1 cellular context compared by ENCODE assay signal in genomic region chr12:121819212-121819949, GRCh38.
TF ChIP-seq lines count a peak whose summit lies in the region.

No MANE protein-coding gene starts in this region.

TF ChIP-seq in K562, 482 proteins besides CTCF, POLR2A, EP300 and RAD21:
- TF ChIP-seq BRF1 (IDR thresholded peaks at IDR 0.05; ENCODE audit: borderline replicate concordance, extremely low read depth, insufficient read length) (no peak), CCNT2 (IDR thresholded peaks at IDR 0.05; ENCODE audit: borderline replicate concordance, extremely low read depth, insufficient read length, low read depth, low read length) (no peak), SETDB1 (IDR thresholded peaks at IDR 0.05; ENCODE audit: low read length) (no peak), MBD1 (CRISPR knock-in tag; IDR thresholded peaks at IDR 0.05) (no peak), POLR2G (IDR thresholded peaks at IDR 0.05; ENCODE audit: low read depth, low read length) (peak; percentile 48; the same call in 1 of the 2 replicates), ZNF354B (CRISPR knock-in tag; IDR thresholded peaks at IDR 0.05) (no peak), HMGXB4 (CRISPR knock-in tag; IDR thresholded peaks at IDR 0.05) (no peak), XRCC3 (IDR thresholded peaks at IDR 0.05) (no peak), RBFOX2 (IDR thresholded peaks at IDR 0.05; ENCODE audit: low read depth, low read length) (peak; percentile 40; the same call in 1 of the 2 replicates)
TF ChIP-seq in K562: peak in this region for 2.
